ENCODE assay signal across 25 cellular contexts in genomic region chr4:115058533-115058932, GRCh38.
"Had no signal": no experiment of that assay in that cellular context is flagged by ENCODE, and none has a peak within 500 bp of the region (broad histone marks: within the 10 kb centered on the region; RNA-seq: fewer than 3 reads in every experiment).

No MANE protein-coding gene starts in this region.

- H3K27ac ChIP-seq: left lung, lower lobe of right lung, pancreas, prostate gland, skin epidermis, suprapubic skin, thoracic aorta, tibial nerve, uterus had no signal

- ATAC-seq: left colon; left lung; lower lobe of right lung; naive thymus-derived CD8-positive, alpha-beta T cell; pancreas; right cardiac atrium; sciatic nerve; stimulated activated effector memory CD8-positive, alpha-beta T cell treated with anti-CD3 and anti-CD28 coated beads, Interleukin-12 subunit alpha, Interleukin-12 subunit beta, amount 100 ng/mL, for 72 hours had no signal

- H3K27me3 ChIP-seq: left lung, suprapubic skin, tibial nerve, uterus had no signal

- DNase-seq: kidney; left colon; left lung; lower lobe of right lung; mammary epithelial cell; mesenchymal stem cell; naive thymus-derived CD8-positive, alpha-beta T cell; nucleus accumbens; pancreas; posterior cingulate gyrus; retina; right cardiac atrium; stimulated activated CD4-positive, alpha-beta T cell treated with anti-CD3 and anti-CD28 coated beads, Interleukin-12 subunit alpha, Interleukin-12 subunit beta, amount 100 ng/mL, for 4 hours; stimulated activated CD4-positive, alpha-beta T cell treated with anti-CD3 and anti-CD28 coated beads, Interleukin-15, amount 100 ng/mL, for 24 hours; stimulated activated CD4-positive, alpha-beta T cell treated with anti-CD3 and anti-CD28 coated beads, Interleukin-2, amount 100 ng/mL, for 24 hours; stimulated activated CD4-positive, alpha-beta T cell treated with anti-CD3 and anti-CD28 coated beads, Interleukin-4, amount 100 ng/mL, for 1 hour; stimulated activated naive CD4-positive, alpha-beta T cell; uterus had no signal

- H3K36me3 ChIP-seq: left lung, lower lobe of right lung, pancreas, prostate gland, suprapubic skin, thoracic aorta, tibial nerve, uterus had no signal

- H3K4me1 ChIP-seq: left lung, lower lobe of right lung, pancreas, prostate gland, suprapubic skin, tibial nerve, uterus had no signal

- H3K4me3 ChIP-seq: left lung, lower lobe of right lung, pancreas, prostate gland, skin epidermis, suprapubic skin, thoracic aorta, tibial nerve, uterus had no signal

- H3K9me3 ChIP-seq: left lung, lower lobe of right lung, pancreas, prostate gland, suprapubic skin, thoracic aorta, tibial nerve, uterus had no signal
